ENCODE assay signal across 17 cellular contexts in genomic region chr1:81296584-81296983, GRCh38.
"Had no signal": no experiment of that assay in that cellular context is flagged by ENCODE, and none has a peak within 500 bp of the region (broad histone marks: within the 10 kb centered on the region; RNA-seq: fewer than 3 reads in every experiment).

No MANE protein-coding gene starts in this region.

- H3K36me3 ChIP-seq: neutrophil had no signal

- DNase-seq: activated CD4-positive, alpha-beta T cell treated with anti-CD3 and anti-CD28 coated beads, Interleukin-2, amount 10 ng/mL, durations not matched to agents 7 days and 5 days; activated CD8-positive, alpha-beta memory T cell treated with anti-CD3 and anti-CD28 coated beads, Interleukin-2, amount 50 U/mL, for 48 hours; activated naive CD8-positive, alpha-beta T cell treated with anti-CD3 and anti-CD28 coated beads for 36 hours; aorta; dorsolateral prefrontal cortex; erythroblast; foreskin melanocyte; kidney glomerular epithelial cell; left ventricle myocardium superior; naive thymus-derived CD8-positive, alpha-beta T cell; posterior cingulate gyrus; retina; stimulated activated CD4-positive, alpha-beta T cell treated with anti-CD3 and anti-CD28 coated beads, Interleukin-15, amount 100 ng/mL, for 24 hours; stimulated activated CD4-positive, alpha-beta T cell treated with anti-CD3 and anti-CD28 coated beads, Interleukin-4, amount 100 ng/mL, for 4 hours; stimulated activated CD8-positive, alpha-beta memory T cell treated with anti-CD3 and anti-CD28 coated beads, Interleukin-4, amount 100 ng/mL, for 48 hours; stimulated activated naive CD4-positive, alpha-beta T cell treated with Interleukin-2 at 50 U/mL for 16 hours had no signal

- H3K27ac ChIP-seq: dorsolateral prefrontal cortex, neutrophil had no signal

- H3K27me3 ChIP-seq: dorsolateral prefrontal cortex, neutrophil had no signal

- H3K9me3 ChIP-seq: neutrophil had no signal

- H3K4me3 ChIP-seq: dorsolateral prefrontal cortex had no signal
